Comparison of ENCODE assay signal across 12 cellular contexts in the genomic region with DNA sequence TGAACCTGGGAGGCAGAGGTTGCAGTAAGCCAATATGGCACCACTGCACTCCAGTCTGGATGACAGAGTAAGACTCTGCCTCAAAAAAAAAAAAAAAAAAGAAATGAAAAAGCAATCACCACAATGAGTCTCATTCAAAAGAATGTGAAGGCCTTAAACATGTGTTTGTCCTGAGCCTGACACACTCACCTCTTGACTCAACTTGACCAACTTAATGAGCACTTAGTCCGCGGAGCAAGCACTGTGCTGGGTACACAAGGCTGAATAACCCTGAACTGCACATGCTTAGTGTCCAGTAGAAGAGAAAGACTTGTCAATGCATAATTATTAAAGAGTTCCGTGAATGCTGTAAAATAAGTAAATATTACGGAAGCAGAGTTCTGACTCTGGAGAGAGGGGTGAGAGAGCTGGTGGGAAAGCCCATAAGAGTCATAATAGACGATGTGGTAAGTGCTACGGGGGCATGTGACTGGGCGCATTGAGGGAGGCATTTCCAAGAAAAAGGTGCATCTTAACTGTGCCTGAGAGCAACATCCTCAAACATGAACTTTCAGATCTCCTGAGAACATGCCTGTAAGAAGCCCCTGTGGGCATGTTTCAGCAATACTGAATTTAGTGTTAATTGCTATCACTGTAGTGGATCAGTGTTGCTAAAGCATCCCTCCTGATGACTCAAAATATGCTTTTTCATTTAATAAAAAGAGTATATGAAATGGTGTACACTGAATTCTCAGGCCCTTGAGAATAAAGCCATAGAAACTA. TPM values are rescaled to one million over a fixed set of nuclear protein-coding genes. Genes with fewer than 3 reads are reported as not detected.
DNase-seq lines count a peak whose midpoint lies in the region; ATAC-seq lines count a peak whose summit lies in the region.
"Had no signal": no experiment of that assay in that cellular context is flagged by ENCODE, and none has a peak within 500 bp of the region (broad histone marks: within the 10 kb centered on the region; RNA-seq: fewer than 3 reads in every experiment).

No MANE protein-coding gene starts in this region.

- H3K4me3 Mint-ChIP-seq in activated T-helper 1 cell treated with anti-CD3 and anti-CD28 coated beads, Interleukin-12 subunit alpha, Interleukin-12 subunit beta, Interleukin-2, Interleukin-4 antibody, amounts not matched to agents 30 ng/mL and 10 ng/mL and 1 ng/mL, durations not matched to agents 14 hours and 24 hours and 36 hours: no peak overlapping the region

- intact Hi-C loops in activated T-helper 1 cell treated with anti-CD3 and anti-CD28 coated beads, Interleukin-12 subunit alpha, Interleukin-12 subunit beta, Interleukin-2, Interleukin-4 antibody, amounts not matched to agents 30 ng/mL and 10 ng/mL and 1 ng/mL, durations not matched to agents 14 hours and 24 hours and 36 hours (cut with micrococcal nuclease): loop anchor here (1.0 kb wide), 1 partner anchor 10 kb away; no protein-coding TSS in a partner anchor
- intact Hi-C loops in left colon (cut with DNase I, micrococcal nuclease): no loop called here

- peak overlapping the region; percentile 47 for H3K27ac Mint-ChIP-seq in activated T-helper 1 cell treated with anti-CD3 and anti-CD28 coated beads, Interleukin-12 subunit alpha, Interleukin-12 subunit beta, Interleukin-2, Interleukin-4 antibody, amounts not matched to agents 30 ng/mL and 10 ng/mL and 1 ng/mL, durations not matched to agents 14 hours and 24 hours and 36 hours

- H3K9me3 Mint-ChIP-seq in activated T-helper 1 cell treated with anti-CD3 and anti-CD28 coated beads, Interleukin-12 subunit alpha, Interleukin-12 subunit beta, Interleukin-2, Interleukin-4 antibody, amounts not matched to agents 30 ng/mL and 10 ng/mL and 1 ng/mL, durations not matched to agents 14 hours and 24 hours and 36 hours: no peaks in the 10 kb centered on the region

- H3K27me3 Mint-ChIP-seq in activated T-helper 1 cell treated with anti-CD3 and anti-CD28 coated beads, Interleukin-12 subunit alpha, Interleukin-12 subunit beta, Interleukin-2, Interleukin-4 antibody, amounts not matched to agents 30 ng/mL and 10 ng/mL and 1 ng/mL, durations not matched to agents 14 hours and 24 hours and 36 hours (ENCODE audit: insufficient read depth): no peaks in the 10 kb centered on the region

- peak; percentile 14 for DNase-seq in activated T-helper 1 cell treated with anti-CD3 and anti-CD28 coated beads, Interleukin-12 subunit alpha, Interleukin-12 subunit beta, Interleukin-2, Interleukin-4 antibody, amounts not matched to agents 30 ng/mL and 10 ng/mL and 1 ng/mL, durations not matched to agents 14 hours and 24 hours and 36 hours (ENCODE audit: low spot score)
- DNase-seq in left colon: no peak
- no peak for DNase-seq in A172 (ENCODE audit: low spot score)
- no peak for DNase-seq in HuH-7 (ENCODE audit: low spot score)
- no peak for DNase-seq in HPDE6-E6E7 (ENCODE audit: extremely low spot score)
- DNase-seq: DMS 273 treated with DMSO at 0.1 percent for 48 hours, NCI-H2029 treated with DMSO at 0.1 percent for 48 hours, right lobe of liver had no signal

- H3K4me1 Mint-ChIP-seq in activated T-helper 1 cell treated with anti-CD3 and anti-CD28 coated beads, Interleukin-12 subunit alpha, Interleukin-12 subunit beta, Interleukin-2, Interleukin-4 antibody, amounts not matched to agents 30 ng/mL and 10 ng/mL and 1 ng/mL, durations not matched to agents 14 hours and 24 hours and 36 hours (ENCODE audit: low read depth): peaks cover 61% of the 10 kb centered on the region

- H3K36me3 Mint-ChIP-seq in activated T-helper 1 cell treated with anti-CD3 and anti-CD28 coated beads, Interleukin-12 subunit alpha, Interleukin-12 subunit beta, Interleukin-2, Interleukin-4 antibody, amounts not matched to agents 30 ng/mL and 10 ng/mL and 1 ng/mL, durations not matched to agents 14 hours and 24 hours and 36 hours (ENCODE audit: low read depth): peaks cover 39% of the 10 kb centered on the region

- ATAC-seq in GM18499 (IDR thresholded peaks at IDR 0.05; ENCODE audit: insufficient read depth, unreplicated experiment): peak; percentile 37
- peak; percentile 57 for ATAC-seq in GM19452 (IDR thresholded peaks at IDR 0.05; ENCODE audit: unreplicated experiment)
- ATAC-seq in HG03045 (IDR thresholded peaks at IDR 0.05; ENCODE audit: unreplicated experiment): peak; percentile 44
- ATAC-seq in left colon: no peak
- ATAC-seq: left lobe of liver, right lobe of liver had no signal

RNA-seq across cellular contexts. Expression of gene MCOLN2, which starts 27.2 kb away (rescaled TPM):
- total RNA-seq in activated T-helper 1 cell treated with anti-CD3 and anti-CD28 coated beads, Interleukin-12 subunit alpha, Interleukin-12 subunit beta, Interleukin-2, Interleukin-4 antibody, amounts not matched to agents 30 ng/mL and 10 ng/mL and 1 ng/mL, durations not matched to agents 14 hours and 24 hours and 36 hours: 117 and 119 TPM in 2 replicates
- total RNA-seq in left colon: 10 to 100 TPM; 25.2 to 87.3 TPM
- 3.9 and 6.9 TPM in 2 replicates for total RNA-seq in A172 (2014; rRNA removed; shearing (Covaris generic))
